1 cellular context compared by ENCODE assay signal in the genomic region with DNA sequence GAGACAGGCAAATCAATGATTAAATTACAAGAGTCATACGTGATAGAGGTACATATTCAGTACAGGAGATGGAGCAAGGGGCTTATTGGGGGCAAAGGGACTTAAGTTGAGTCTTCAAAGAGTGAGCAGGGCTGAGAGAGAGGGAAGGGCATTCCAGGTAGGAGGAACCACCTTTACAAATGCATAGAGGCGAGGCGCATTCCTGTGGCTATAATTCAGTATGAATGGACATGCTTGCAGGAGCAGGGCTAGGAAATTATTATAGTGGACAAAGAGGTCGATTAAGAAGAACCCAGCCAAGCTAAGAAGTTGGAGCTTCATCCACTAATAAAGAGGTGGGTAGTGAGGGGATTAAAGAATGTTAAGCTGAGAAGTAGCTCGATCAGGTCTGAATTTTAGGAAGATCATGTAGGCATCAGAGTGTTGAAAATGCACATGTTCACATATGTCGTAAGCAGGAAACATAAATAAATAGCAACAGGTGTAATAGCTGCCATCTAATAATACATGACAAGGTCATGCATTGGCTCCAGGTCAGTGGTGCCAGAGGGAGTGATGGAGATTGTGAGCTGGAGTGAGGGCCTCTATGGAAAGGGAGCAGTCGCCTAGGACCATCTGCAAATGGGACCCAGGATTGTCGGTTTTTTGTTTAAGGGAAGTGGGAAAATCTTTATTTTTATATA.
TF ChIP-seq lines count a peak whose summit lies in the region.

No MANE protein-coding gene starts in this region.

TF ChIP-seq in HCT116, 20 proteins besides CTCF, POLR2A, EP300 and RAD21 (continued from another document):
- TF ChIP-seq POLR2AphosphoS5 (IDR thresholded peaks at IDR 0.05; ENCODE audit: low read depth, low read length) = no peak
- TF ChIP-seq EZH2phosphoT487 (IDR thresholded peaks at IDR 0.05; ENCODE audit: borderline replicate concordance) = no peak
- no peak for TF ChIP-seq ZNF274 (IDR thresholded peaks at IDR 0.05; ENCODE audit: low read depth, low read length)
- TF ChIP-seq FOSL1 (IDR thresholded peaks at IDR 0.05; ENCODE audit: low read depth) = no peak
- TF ChIP-seq TCF7L2 (IDR thresholded peaks at IDR 0.05; ENCODE audit: borderline replicate concordance, extremely low read depth, insufficient read depth, insufficient read length) = no peak
TF ChIP-seq in HCT116: peak in this region for 0.
